ENCODE assay signal across 1 cellular context in the genomic region with DNA sequence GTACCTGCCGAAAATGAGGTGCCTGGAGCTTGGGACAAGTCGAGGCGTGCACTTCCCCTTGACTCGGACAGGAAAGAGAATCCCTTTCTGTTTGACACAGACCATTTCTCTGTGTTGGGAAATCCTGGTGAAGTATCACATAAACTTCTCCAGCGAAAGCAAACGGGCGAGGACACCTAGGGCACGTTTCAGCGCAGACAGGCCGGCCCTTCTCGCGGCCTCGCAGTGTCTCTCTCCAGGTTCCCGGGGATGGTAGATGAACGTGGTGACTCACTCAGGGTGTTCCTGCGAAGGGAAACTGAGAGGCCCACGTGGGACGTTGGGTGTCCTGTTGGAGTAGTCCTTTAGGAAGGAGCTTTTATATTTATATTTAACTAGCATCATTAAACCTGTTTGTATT.
A peak's percentile ranks its signal among the peaks of the same experiment; 100 is the strongest.
TF ChIP-seq lines count a peak whose summit lies in the region.

No MANE protein-coding gene starts in this region.

TF ChIP-seq in endothelial cell of umbilical vein, 7 proteins besides CTCF, POLR2A, EP300 and RAD21:
- TF ChIP-seq, protein P1, sequence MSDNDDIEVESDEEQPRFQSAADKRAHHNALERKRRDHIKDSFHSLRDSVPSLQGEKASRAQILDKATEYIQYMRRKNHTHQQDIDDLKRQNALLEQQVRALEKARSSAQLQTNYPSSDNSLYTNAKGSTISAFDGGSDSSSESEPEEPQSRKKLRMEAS (IDR thresholded peaks at IDR 0.05; ENCODE audit: insufficient read depth, insufficient read length), result peak; percentile 36
- TF ChIP-seq MYC (IDR thresholded peaks at IDR 0.05; ENCODE audit: low read depth, low read length), result no peak
- peak; percentile 53 for TF ChIP-seq FOS (IDR thresholded peaks at IDR 0.05; ENCODE audit: borderline replicate concordance, insufficient read depth, low read length)
